In genomic region chr6:30815085-30815742, GRCh38 we compare ENCODE assay signal across 1 cellular context.
TF ChIP-seq lines count a peak whose summit lies in the region.

No MANE protein-coding gene starts in this region.

TF ChIP-seq in HepG2, 621 proteins besides CTCF, POLR2A, EP300 and RAD21:
- TF ChIP-seq ZBTB46 (CRISPR knock-in tag; IDR thresholded peaks at IDR 0.05; ENCODE audit: borderline replicate concordance) (0 out of 2 replicates have a peak, but pooled peaks have one; percentile 51), ZMYM4 (CRISPR knock-in tag; IDR thresholded peaks at IDR 0.05) (peak; percentile 66), ZNF362 (CRISPR knock-in tag; IDR thresholded peaks at IDR 0.05; ENCODE audit: borderline replicate concordance) (peak; percentile 25; the same call in 1 of the 2 replicates), NFYB (CRISPR knock-in tag; IDR thresholded peaks at IDR 0.05) (peak; percentile 82), ZNF501 (CRISPR knock-in tag; IDR thresholded peaks at IDR 0.05) (0 out of 2 replicates have a peak, but pooled peaks have one; percentile 37), ZXDC (CRISPR knock-in tag; IDR thresholded peaks at IDR 0.05) (peak; percentile 36; the same call in 1 of the 2 replicates), AFF4 (CRISPR knock-in tag; IDR thresholded peaks at IDR 0.05) (0 out of 2 replicates have a peak, but pooled peaks have one; percentile 47), ZNF572 (CRISPR knock-in tag; IDR thresholded peaks at IDR 0.05) (0 out of 2 replicates have a peak, but pooled peaks have one; percentile 35), ZNF234 (CRISPR knock-in tag; conservative IDR thresholded peaks at IDR 0.05) (0 out of 2 replicates have a peak, but pooled peaks have one; percentile 37), SP2 (CRISPR knock-in tag; IDR thresholded peaks at IDR 0.05) (peak; percentile 38; the same call in 1 of the 2 replicates), ZC3H4 (CRISPR knock-in tag; IDR thresholded peaks at IDR 0.05; ENCODE audit: borderline replicate concordance) (peak; percentile 95), ZSCAN22 (CRISPR knock-in tag; IDR thresholded peaks at IDR 0.05) (peak; percentile 46; the same call in 1 of the 2 replicates), ZNF280D (CRISPR knock-in tag; IDR thresholded peaks at IDR 0.05) (0 out of 2 replicates have a peak, but pooled peaks have one; percentile 19), POLR2AphosphoS5 (IDR thresholded peaks at IDR 0.05; ENCODE audit: low read depth, low read length) (peak; percentile 49), MED1 (CRISPR knock-in tag; IDR thresholded peaks at IDR 0.05) (peak; percentile 29), NFYC (CRISPR knock-in tag; IDR thresholded peaks at IDR 0.05) (peak; percentile 78)
